Comparison of ENCODE assay signal across 12 cellular contexts in the genomic region with DNA sequence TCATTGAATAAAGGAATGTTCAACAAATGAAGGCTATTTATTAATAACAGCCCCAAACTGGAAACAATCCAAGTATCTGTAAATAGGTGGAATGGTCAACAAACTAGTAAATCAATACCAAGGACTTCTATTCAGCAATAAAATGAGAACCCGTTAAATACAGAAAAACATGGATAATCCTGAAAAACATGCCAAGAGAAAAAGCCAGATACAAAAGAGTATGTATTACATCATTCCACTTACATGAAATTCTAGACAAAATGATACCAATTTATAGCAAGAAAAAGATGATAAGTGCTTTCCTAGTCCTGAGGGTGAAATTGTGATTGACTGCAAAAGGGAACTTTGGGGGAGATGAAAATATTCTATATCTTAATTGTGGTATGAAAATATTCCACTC. TPM values are rescaled to one million over a fixed set of nuclear protein-coding genes. Genes with fewer than 3 reads are reported as not detected.
DNase-seq lines count a peak whose midpoint lies in the region; ATAC-seq and TF ChIP-seq lines count a peak whose summit lies in the region.
"Had no signal": no experiment of that assay in that cellular context is flagged by ENCODE, and none has a peak within 500 bp of the region (broad histone marks: within the 10 kb centered on the region; RNA-seq: fewer than 3 reads in every experiment).

No MANE protein-coding gene starts in this region.

- peak overlapping the region; percentile 88 for H3K4me2 ChIP-seq in BLaER1
- peak overlapping the region; percentile 94 for H3K4me2 ChIP-seq in Loucy (ENCODE audit: low read depth, low read length, poor library complexity, severe bottlenecking)

- H3K36me3 ChIP-seq in BLaER1: peaks cover 17% of the 10 kb centered on the region
- H3K36me3 ChIP-seq in Loucy (ENCODE audit: insufficient read depth, low read length): no peaks in the 10 kb centered on the region
- no peaks in the 10 kb centered on the region for H3K36me3 ChIP-seq in breast epithelium
- H3K36me3 ChIP-seq: prostate gland had no signal

- H3K4me1 ChIP-seq in BLaER1 (peaks cover 22% of the 10 kb centered on the region), Loucy (ENCODE audit: insufficient read depth, low read length, poor library complexity, severe bottlenecking) (peaks cover 24% of the 10 kb centered on the region), breast epithelium (peaks cover 0 to 13% of the 10 kb centered on the region in 2 donors)
- H3K4me1 ChIP-seq: prostate gland had no signal

- no peak for TF ChIP-seq POLR2A in breast epithelium (IDR thresholded peaks at IDR 0.05)

- no peak overlapping the region for H3K27ac ChIP-seq in BLaER1
- peak overlapping the region; percentile 48 to 97 for H3K27ac ChIP-seq in breast epithelium

- intact Hi-C loops in breast epithelium (cut with DNase I; ENCODE audit: low total_unique reads): loop anchor here (5.0 to 10.0 kb wide), 2 partner anchors 58 to 524 kb away; no protein-coding TSS in a partner anchor

- H3K79me2 ChIP-seq in Loucy (ENCODE audit: insufficient read depth, low read length): peaks cover 71% of the 10 kb centered on the region

- no peak overlapping the region for H2AFZ ChIP-seq in Loucy (ENCODE audit: low read length)

- H3K9me3 ChIP-seq in BLaER1: peaks cover 24% of the 10 kb centered on the region
- H3K9me3 ChIP-seq in Loucy (ENCODE audit: insufficient read depth, low read depth, low read length): no peaks in the 10 kb centered on the region
- no peaks in the 10 kb centered on the region for H3K9me3 ChIP-seq in breast epithelium
- H3K9me3 ChIP-seq: prostate gland had no signal

- H3K9me3 Mint-ChIP-seq in nephron progenitor cell: peaks cover 40% of the 10 kb centered on the region

- peaks cover 40% of the 10 kb centered on the region for H3K36me3 Mint-ChIP-seq in nephron progenitor cell (ENCODE audit: low read depth)

- no peak overlapping the region; the same call in 1 of the 2 replicates for H3K4me3 ChIP-seq in BLaER1
- H3K4me3 ChIP-seq in Loucy (ENCODE audit: low read length, poor library complexity, severe bottlenecking): peak overlapping the region; percentile 85
- peak overlapping the region in 1 of 3 donors; percentile 89 for H3K4me3 ChIP-seq in breast epithelium

- peak overlapping the region; percentile 100 for H3K4me3 Mint-ChIP-seq in nephron progenitor cell

- peaks cover 3% of the 10 kb centered on the region; the same call in 1 of the 2 replicates for H3F3A ChIP-seq in Loucy (ENCODE audit: low read depth)

- H4K20me1 ChIP-seq in BLaER1 (peaks cover 77% of the 10 kb centered on the region), Loucy (ENCODE audit: insufficient read depth, low read length, poor library complexity, severe bottlenecking) (peaks cover 60% of the 10 kb centered on the region)

- no peaks in the 10 kb centered on the region for H3K9me2 ChIP-seq in Loucy (replicated peaks; ENCODE audit: low read depth, low read length)

- ATAC-seq in GM21717 (IDR thresholded peaks at IDR 0.05; ENCODE audit: unreplicated experiment): no peak

- no peaks in the 10 kb centered on the region for H3K27me3 Mint-ChIP-seq in nephron progenitor cell (ENCODE audit: low read depth, poor library complexity)

- TF ChIP-seq CTCF in Loucy (conservative IDR thresholded peaks at IDR 0.05; ENCODE audit: low read length): no peak
- no peak for TF ChIP-seq CTCF in breast epithelium (IDR thresholded peaks at IDR 0.05)
- no peak for TF ChIP-seq CTCF in nephron progenitor cell (IDR thresholded peaks at IDR 0.05)
- no peak for TF ChIP-seq CTCF in GM20000 (IDR thresholded peaks at IDR 0.05; ENCODE audit: extremely low read depth, missing control alignments)

- DNase-seq in breast epithelium (ENCODE audit: low spot score in 2 of 2) (no peak), nephron progenitor cell (no peak), NCI-H1105 treated with DMSO at 0.1 percent for 48 hours (lab: John Stamatoyannopoulos, UW) (no peak), GM20000 (ENCODE audit: low spot score) (no peak), H4 (ENCODE audit: low spot score) (no peak)
- DNase-seq: activated CD4-positive, CD25-positive, alpha-beta regulatory T cell treated with anti-CD3 and anti-CD28 coated beads, Interleukin-2, amount 50 U/mL, for 72 hours; caudate nucleus; IMR-90 had no signal

- H3K4me1 Mint-ChIP-seq in nephron progenitor cell: peaks cover 32% of the 10 kb centered on the region

- no peak overlapping the region for H3K27ac Mint-ChIP-seq in nephron progenitor cell

- H3K27me3 ChIP-seq in BLaER1: no peaks in the 10 kb centered on the region
- H3K27me3 ChIP-seq in Loucy (ENCODE audit: insufficient read depth, low read length, poor library complexity, severe bottlenecking): no peaks in the 10 kb centered on the region
- H3K27me3 ChIP-seq in breast epithelium: no peaks in the 10 kb centered on the region

- H3K9ac ChIP-seq in BLaER1 (no peak overlapping the region), Loucy (ENCODE audit: low read depth, low read length, poor library complexity, severe bottlenecking) (peak overlapping the region; percentile 84)

RNA-seq across cellular contexts. Expression of a gene that starts 3.1 kb away (rescaled TPM):
- total RNA-seq in breast epithelium: 100 to 1,000 TPM; 103 to 136 (median 117) TPM
- total RNA-seq in H4 (2014; rRNA removed; shearing (Covaris generic)): 33.9 and 44.2 TPM in 2 replicates
